Comparison of ENCODE assay signal across 9 cellular contexts in genomic region chr2:88190808-88191721, GRCh38. TPM values are rescaled to one million over a fixed set of nuclear protein-coding genes. Genes with fewer than 3 reads are reported as not detected.
DNase-seq lines count a peak whose midpoint lies in the region; ATAC-seq, FAIRE-seq and TF ChIP-seq lines count a peak whose summit lies in the region.
"Had no signal": no experiment of that assay in that cellular context is flagged by ENCODE, and none has a peak within 500 bp of the region (broad histone marks: within the 10 kb centered on the region; RNA-seq: fewer than 3 reads in every experiment).

No MANE protein-coding gene starts in this region.

- no peak for ATAC-seq in HG03108 (IDR thresholded peaks at IDR 0.05; ENCODE audit: unreplicated experiment)

- intact Hi-C loops in CD14-positive monocyte (cut with micrococcal nuclease) (no loop called here), dorsolateral prefrontal cortex (cut with DNase I) (loop anchor here in 1 of 2 donors (10.0 kb wide), 1 partner anchor 114 kb away; no protein-coding TSS in a partner anchor)

- DNase-seq in CD14-positive monocyte (ENCODE audit: low spot score) (no peak), GM13977 (ENCODE audit: low spot score) (peak; percentile 79), NT2/D1 (ENCODE audit: low read depth, low spot score) (peak; percentile 72), dorsolateral prefrontal cortex (peak in 1 of 10 donors; percentile 24), mesothelial cell of epicardium (ENCODE audit: low spot score in 2 of 2, unreplicated experiment in 2 of 2) (peak in 1 of 2 experiments; percentile 57), GM19238 (ENCODE audit: insufficient read length, low spot score) (no peak), small intestine (no peak)

- H3K4me3 ChIP-seq in NT2/D1 (ENCODE audit: insufficient read length, low read depth) (no peak overlapping the region), dorsolateral prefrontal cortex (no peak overlapping the region), small intestine (ENCODE audit: low read depth in 1 of 2, low read length in 2 of 2) (no peak overlapping the region)

- in situ Hi-C loops in GM13977 (cut with MboI; ENCODE audit: low pct_unique_long_range_greater_than_20kb, low sequenced_read_pairs, unreplicated experiment): no loop called here

- H3K9me3 ChIP-seq in NT2/D1 (ENCODE audit: insufficient read depth, low read length) (no peaks in the 10 kb centered on the region), small intestine (ENCODE audit: control insufficient read depth, low read depth) (no peaks in the 10 kb centered on the region)

- H3K36me3 Mint-ChIP-seq in CD14-positive monocyte (no peaks in the 10 kb centered on the region), mesothelial cell of epicardium (no peaks in the 10 kb centered on the region)

- H3K9me3 Mint-ChIP-seq in CD14-positive monocyte (peaks cover 0 to 13% (median 3%) of the 10 kb centered on the region in 7 donors), mesothelial cell of epicardium (no peaks in the 10 kb centered on the region)

- peaks cover 4% of the 10 kb centered on the region for H3K4me1 ChIP-seq in NT2/D1 (ENCODE audit: insufficient read depth, insufficient read length)
- no peaks in the 10 kb centered on the region for H3K4me1 ChIP-seq in small intestine (ENCODE audit: control insufficient read depth in 2 of 2, insufficient read depth in 1 of 2, low read depth in 1 of 2, low read length in 1 of 2)

- H3K27me3 ChIP-seq in NT2/D1 (ENCODE audit: insufficient read depth, insufficient read length): no peaks in the 10 kb centered on the region
- peaks cover 0 to 20% (median 4%) of the 10 kb centered on the region in 45 donors for H3K27me3 ChIP-seq in dorsolateral prefrontal cortex
- peaks cover 0 to 3% of the 10 kb centered on the region in 2 donors for H3K27me3 ChIP-seq in small intestine (ENCODE audit: control insufficient read depth in 2 of 2, insufficient read depth in 2 of 2, low read length in 2 of 2)

- H3K27ac ChIP-seq in dorsolateral prefrontal cortex (no peak overlapping the region), small intestine (ENCODE audit: low read depth in 1 of 2, low read length in 1 of 2) (no peak overlapping the region)

- H3K36me3 ChIP-seq in NT2/D1 (ENCODE audit: insufficient read depth, insufficient read length, low read length): peaks cover 7% of the 10 kb centered on the region
- H3K36me3 ChIP-seq in small intestine (ENCODE audit: control insufficient read depth in 2 of 2, insufficient read depth in 2 of 2, low read length in 2 of 2): no peaks in the 10 kb centered on the region

- H3K27me3 Mint-ChIP-seq in CD14-positive monocyte (ENCODE audit: low read depth in 3 of 3): peaks cover 0 to 5% (median 0%) of the 10 kb centered on the region in 3 donors
- peaks cover 1% of the 10 kb centered on the region for H3K27me3 Mint-ChIP-seq in mesothelial cell of epicardium (ENCODE audit: low read depth)

- H3K27ac Mint-ChIP-seq in CD14-positive monocyte (peak overlapping the region in 1 of 7 donors; percentile 21), mesothelial cell of epicardium (no peak overlapping the region)
- H3K27ac Mint-ChIP-seq: IgD-negative memory B cell had no signal

- TF ChIP-seq CTCF in CD14-positive monocyte (IDR thresholded peaks at IDR 0.05) (peak; percentile 71), GM13977 (IDR thresholded peaks at IDR 0.05; ENCODE audit: extremely low read depth, insufficient read depth, missing control alignments) (peak; percentile 77), dorsolateral prefrontal cortex (IDR thresholded peaks at IDR 0.05 in 54 of 56, conservative IDR thresholded peaks at IDR 0.05 in 2 of 56; ENCODE audit: low read depth in 1 of 56, partially characterized antibody in 56 of 56) (peak; percentile 36 to 79 (median 68)), mesothelial cell of epicardium (IDR thresholded peaks at IDR 0.05; ENCODE audit: unreplicated experiment) (peak; percentile 85)

- H3K9ac ChIP-seq in NT2/D1 (ENCODE audit: insufficient read length, low read depth): no peak overlapping the region

- FAIRE-seq in small intestine (lab: Jason Lieb, UNC): no peak

- H3K4me3 Mint-ChIP-seq in CD14-positive monocyte: no peak overlapping the region
- no peak overlapping the region for H3K4me3 Mint-ChIP-seq in mesothelial cell of epicardium

- 58 to 64% (median 59%) methylated on average over 11 of the region's 11 CpGs for WGBS in small intestine, 3 donors

- H3K4me1 Mint-ChIP-seq in CD14-positive monocyte (peaks cover 9% of the 10 kb centered on the region), mesothelial cell of epicardium (peaks cover 11% of the 10 kb centered on the region)
- H3K4me1 Mint-ChIP-seq: IgD-negative memory B cell had no signal

RNA-seq across cellular contexts. Expression of gene THNSL2, which starts 20.9 kb away (rescaled TPM):
- under 1 TPM in 1 of 2 donors, not detected in 1; 0.39 TPM for polyA plus RNA-seq in CD14-positive monocyte
- 10 to 100 TPM in 83 of 120 experiments, 1 to 10 TPM in 37; 1.1 to 32.7 (median 13.4) TPM for total RNA-seq in dorsolateral prefrontal cortex
- 19.0 to 19.9 TPM (median 19.3 TPM) in 3 replicates for total RNA-seq in mesothelial cell of epicardium
- 10 to 100 TPM; 17.2 to 40.5 (median 25.7) TPM for polyA plus RNA-seq in small intestine

Comparison
In these comparisons a context has a peak if more than half of its experiments do, and no peak if none do; other contexts are left out.
1. DNase-seq: peak in GM13977 (single experiment) and NT2/D1 (single experiment); none in CD14-positive monocyte (single experiment), GM19238 (single experiment) and small intestine (single experiment).
2. Peak in every context shown above with its lines, with median percentiles within 50 percentile points of each other: CTCF ChIP-seq.